7 cellular contexts compared by ENCODE assay signal in genomic region chr15:51380999-51381806, GRCh38. TPM values are rescaled to one million over a fixed set of nuclear protein-coding genes. Genes with fewer than 3 reads are reported as not detected.
DNase-seq lines count a peak whose midpoint lies in the region; ATAC-seq and TF ChIP-seq lines count a peak whose summit lies in the region.

No MANE protein-coding gene starts in this region.

- no peak overlapping the region for H3K4me3 ChIP-seq in NT2/D1 (ENCODE audit: insufficient read length, low read depth)

- in situ Hi-C loops in G401 (cut with HindIII; ENCODE audit: low sequenced_read_pairs) = no loop called here

- H3K36me3 Mint-ChIP-seq in brain = no peaks in the 10 kb centered on the region

- DNase-seq in G401 (ENCODE audit: low spot score) = peak; percentile 69
- peak; percentile 45 for DNase-seq in HS-27A (ENCODE audit: low read depth)
- peak; percentile 48 for DNase-seq in NT2/D1 (ENCODE audit: low read depth, low spot score)
- peak; percentile 88 for DNase-seq in inferior parietal cortex (ENCODE audit: extremely low spot score)
- DNase-seq in stimulated activated CD4-positive, alpha-beta T cell treated with anti-CD3 and anti-CD28 coated beads, Interleukin-2, amount 100 ng/mL, for 48 hours = peak; percentile 6 to 10

- TF ChIP-seq CTCF in brain (conservative IDR thresholded peaks at IDR 0.05) = peak; percentile 94 to 96

- no peak overlapping the region for H3K9ac ChIP-seq in NT2/D1 (ENCODE audit: insufficient read length, low read depth)

- H3K36me3 ChIP-seq in NT2/D1 (ENCODE audit: insufficient read depth, insufficient read length, low read length) = no peaks in the 10 kb centered on the region

- peaks cover 15% of the 10 kb centered on the region for H3K4me1 Mint-ChIP-seq in brain

- H3K9me3 Mint-ChIP-seq in brain = no peaks in the 10 kb centered on the region

- H3K4me3 Mint-ChIP-seq in brain = no peak overlapping the region

- H3K27me3 Mint-ChIP-seq in brain = peaks cover 5% of the 10 kb centered on the region

- peak; percentile 77 for ATAC-seq in GM19455 (IDR thresholded peaks at IDR 0.05; ENCODE audit: unreplicated experiment)

- peak overlapping the region in 1 of 5 experiments; percentile 1 for H3K27ac Mint-ChIP-seq in brain

- peaks cover 3% of the 10 kb centered on the region for H3K27me3 ChIP-seq in NT2/D1 (ENCODE audit: insufficient read depth, insufficient read length)

- H3K9me3 ChIP-seq in NT2/D1 (ENCODE audit: insufficient read depth, low read length) = no peaks in the 10 kb centered on the region; the same call in 1 of the 2 replicates

- H3K4me1 ChIP-seq in NT2/D1 (ENCODE audit: insufficient read depth, insufficient read length) = no peaks in the 10 kb centered on the region

RNA-seq across cellular contexts. Expression of gene GLDN, which starts 39.7 kb away (rescaled TPM):
- total RNA-seq in G401 (2014; rRNA removed; shearing (Covaris generic)) = not detected in 2 replicates
- 10.0 TPM for polyA plus RNA-seq in brain (ENCODE audit: insufficient read depth, low read depth, low replicate concordance)

RNA-seq across cellular contexts. Expression of gene CYP19A1, which starts 42.8 kb away (rescaled TPM):
- total RNA-seq in G401 (2014; rRNA removed; shearing (Covaris generic)) = not detected in 2 replicates
- 0.58 TPM for polyA plus RNA-seq in brain (ENCODE audit: insufficient read depth, low read depth, low replicate concordance)

Comparison
In these comparisons a context has a peak if more than half of its experiments do, and no peak if none do; other contexts are left out.
1. DNase-seq: peak in every context shown above with its lines; median percentile 88 in inferior parietal cortex; 69 in G401; 48 in NT2/D1; 45 in HS-27A; 8 in stimulated activated CD4-positive, alpha-beta T cell treated with anti-CD3 and anti-CD28 coated beads, Interleukin-2, amount 100 ng/mL, for 48 hours.